9 cellular contexts compared by ENCODE assay signal in the genomic region with DNA sequence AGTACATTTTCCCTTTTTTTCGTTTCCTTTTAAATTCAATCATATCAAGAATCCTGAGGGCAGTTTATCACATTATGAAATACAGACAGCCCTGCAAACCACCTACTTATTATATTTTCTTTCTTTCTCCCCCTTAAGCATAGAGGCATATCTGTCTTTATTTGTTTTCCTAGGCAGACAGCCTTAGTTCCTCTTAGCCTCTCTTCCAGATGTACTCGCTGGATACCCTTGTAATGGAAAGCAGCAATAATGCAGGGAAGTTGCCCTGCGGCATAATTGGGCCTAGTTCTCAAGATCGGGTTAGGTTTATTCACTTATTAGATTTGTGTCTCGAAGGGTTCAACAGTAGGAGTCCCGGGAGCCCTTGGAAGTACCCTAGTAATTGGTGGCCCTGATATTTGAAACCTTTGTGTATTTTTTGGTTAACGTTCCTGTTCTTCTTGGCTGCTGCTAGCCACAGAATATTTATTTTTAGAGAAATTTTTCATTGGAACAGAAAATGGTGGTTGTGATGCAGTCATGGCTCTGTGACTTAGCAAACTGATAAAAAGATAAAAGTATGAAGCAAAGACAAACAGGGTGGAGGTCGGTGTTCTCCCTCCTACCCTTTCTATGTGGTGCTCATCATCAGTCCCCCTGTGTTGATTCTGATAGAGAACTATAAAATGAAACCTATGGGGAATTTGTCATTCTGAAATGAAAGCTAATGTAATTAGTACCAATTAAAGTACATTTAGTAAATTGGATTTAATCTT. TPM values are rescaled to one million over a fixed set of nuclear protein-coding genes. Genes with fewer than 3 reads are reported as not detected.
A peak's percentile ranks its signal among the peaks of the same experiment; 100 is the strongest.
DNase-seq lines count a peak whose midpoint lies in the region; ATAC-seq and TF ChIP-seq lines count a peak whose summit lies in the region.
"Had no signal": no experiment of that assay in that cellular context is flagged by ENCODE, and none has a peak within 500 bp of the region (broad histone marks: within the 10 kb centered on the region; RNA-seq: fewer than 3 reads in every experiment).

No MANE protein-coding gene starts in this region.

- H3K27me3 ChIP-seq in gastrocnemius medialis = no peaks in the 10 kb centered on the region
- H3K27me3 ChIP-seq: pancreas had no signal

- H3K27ac ChIP-seq in gastrocnemius medialis = peak overlapping the region; percentile 44 to 58 (median 54)
- H3K27ac ChIP-seq: pancreas had no signal

- ATAC-seq in gastrocnemius medialis (no peak), GM18498 (IDR thresholded peaks at IDR 0.05; ENCODE audit: unreplicated experiment) (no peak)
- ATAC-seq in activated CD8-positive, alpha-beta memory T cell treated with anti-CD3 and anti-CD28 coated beads, Interleukin-2, amount 10 ng/mL, durations not matched to agents 7 days and 5 days = no peak
- ATAC-seq: pancreas had no signal

- in situ Hi-C loops in gastrocnemius medialis (cut with MboI; ENCODE audit: low sequenced_read_pairs in 4 of 4) = no loop called here

- peaks cover 50% of the 10 kb centered on the region for H3K36me3 Mint-ChIP-seq in activated CD8-positive, alpha-beta memory T cell treated with anti-CD3 and anti-CD28 coated beads, Interleukin-2, amount 10 ng/mL, durations not matched to agents 7 days and 5 days

- H3K4me3 ChIP-seq in gastrocnemius medialis = peak overlapping the region; percentile 7 to 37 (median 14)
- H3K4me3 ChIP-seq: pancreas had no signal

- TF ChIP-seq CTCF in gastrocnemius medialis (IDR thresholded peaks at IDR 0.05 in 4 of 5, conservative IDR thresholded peaks at IDR 0.05 in 1 of 5) = no peak

- H3K27me3 Mint-ChIP-seq in activated CD8-positive, alpha-beta memory T cell treated with anti-CD3 and anti-CD28 coated beads, Interleukin-2, amount 10 ng/mL, durations not matched to agents 7 days and 5 days = no peaks in the 10 kb centered on the region

- intact Hi-C loops in gastrocnemius medialis (cut with DNase I; ENCODE audit: low total_unique reads) = loop anchor here (10.0 kb wide), 1 partner anchor 423 kb away; no protein-coding TSS in a partner anchor

- H3K4me3 Mint-ChIP-seq in activated CD8-positive, alpha-beta memory T cell treated with anti-CD3 and anti-CD28 coated beads, Interleukin-2, amount 10 ng/mL, durations not matched to agents 7 days and 5 days = no peak overlapping the region

- DNase-seq in EL (peak; percentile 77), OCI-M1 (lab: John Stamatoyannopoulos, UW) (peak; percentile 52), fibroblast of peridontal ligament (ENCODE audit: extremely low read depth) (peak; percentile 76), gastrocnemius medialis (no peak), DMS114 treated with DMSO at 0.1 percent for 48 hours (lab: John Stamatoyannopoulos, UW; ENCODE audit: unreplicated experiment) (no peak)
- DNase-seq in activated CD8-positive, alpha-beta memory T cell treated with anti-CD3 and anti-CD28 coated beads, Interleukin-2, amount 10 ng/mL, durations not matched to agents 7 days and 5 days = no peak
- DNase-seq: NCI-H524, pancreas had no signal

- no peak overlapping the region for H3K27ac Mint-ChIP-seq in activated CD8-positive, alpha-beta memory T cell treated with anti-CD3 and anti-CD28 coated beads, Interleukin-2, amount 10 ng/mL, durations not matched to agents 7 days and 5 days

- H3K9me3 ChIP-seq in gastrocnemius medialis = no peaks in the 10 kb centered on the region
- H3K9me3 ChIP-seq: pancreas had no signal

- TF ChIP-seq POLR2A in gastrocnemius medialis (IDR thresholded peaks at IDR 0.05) = no peak

- peaks cover 70 to 90% of the 10 kb centered on the region in 2 donors for H3K4me1 ChIP-seq in gastrocnemius medialis

- peaks cover 59% of the 10 kb centered on the region for H3K4me1 Mint-ChIP-seq in activated CD8-positive, alpha-beta memory T cell treated with anti-CD3 and anti-CD28 coated beads, Interleukin-2, amount 10 ng/mL, durations not matched to agents 7 days and 5 days

- no peaks in the 10 kb centered on the region for H3K9me3 Mint-ChIP-seq in activated CD8-positive, alpha-beta memory T cell treated with anti-CD3 and anti-CD28 coated beads, Interleukin-2, amount 10 ng/mL, durations not matched to agents 7 days and 5 days (ENCODE audit: low read depth)

- CTCF ChIA-PET in activated CD8-positive, alpha-beta memory T cell treated with anti-CD3 and anti-CD28 coated beads, Interleukin-2, amount 10 ng/mL, durations not matched to agents 7 days and 5 days (lab: Charles Lee) = no interaction called here

- H3K36me3 ChIP-seq in gastrocnemius medialis = peaks cover 0 to 4% of the 10 kb centered on the region in 2 donors
- H3K36me3 ChIP-seq: pancreas had no signal

RNA-seq across cellular contexts. Expression of gene TLE4, which starts 6.4 kb away (rescaled TPM):
- 10 to 100 TPM; 30.1 to 64.6 (median 43.4) TPM for total RNA-seq in gastrocnemius medialis
- 10 to 100 TPM; 41.2 to 45.8 TPM for total RNA-seq in activated CD8-positive, alpha-beta memory T cell treated with anti-CD3 and anti-CD28 coated beads, Interleukin-2, amount 10 ng/mL, durations not matched to agents 7 days and 5 days

Comparison
In these comparisons a context has a peak if more than half of its experiments do, and no peak if none do; other contexts are left out.
1. DNase-seq: peak in EL (single experiment), OCI-M1 (single experiment) and fibroblast of peridontal ligament (single experiment); none in gastrocnemius medialis (0 of 2), activated CD8-positive, alpha-beta memory T cell treated with anti-CD3 and anti-CD28 coated beads, Interleukin-2, amount 10 ng/mL, durations not matched to agents 7 days and 5 days (single experiment) and DMS114 treated with DMSO at 0.1 percent for 48 hours (single experiment).